In genomic region chr16:55392701-55393100, GRCh38 we compare ENCODE assay signal across 16 cellular contexts.
"Had no signal": no experiment of that assay in that cellular context is flagged by ENCODE, and none has a peak within 500 bp of the region (broad histone marks: within the 10 kb centered on the region; RNA-seq: fewer than 3 reads in every experiment).

No MANE protein-coding gene starts in this region.

- DNase-seq: activated CD4-positive, alpha-beta T cell treated with anti-CD3 and anti-CD28 coated beads, Interleukin-2, amount 50 U/mL, for 48 hours; dermis blood vessel endothelial cell; effector memory CD4-positive, alpha-beta T cell; immature natural killer cell; lower lobe of right lung; natural killer cell; ovary; right lobe of liver; stimulated activated CD4-positive, alpha-beta T cell treated with anti-CD3 and anti-CD28 coated beads, Interleukin-4, amount 100 ng/mL, for 24 hours; stomach; SW 1271; testis; upper lobe of right lung had no signal

- H3K27ac ChIP-seq: cardiac muscle cell, gastroesophageal sphincter, lower lobe of right lung, ovary, right lobe of liver, stomach, testis, upper lobe of right lung had no signal

- H3K4me1 ChIP-seq: gastroesophageal sphincter, lower lobe of right lung, right lobe of liver, stomach, testis, upper lobe of right lung had no signal

- ATAC-seq: gastroesophageal sphincter; lower lobe of right lung; natural killer cell; right lobe of liver; stimulated activated effector memory CD8-positive, alpha-beta T cell treated with anti-CD3 and anti-CD28 coated beads, Interleukin-12 subunit alpha, Interleukin-12 subunit beta, amount 100 ng/mL, for 72 hours had no signal

- H3K4me3 ChIP-seq: cardiac muscle cell, gastroesophageal sphincter, lower lobe of right lung, ovary, right lobe of liver, stomach, testis, upper lobe of right lung had no signal

- H3K9me3 ChIP-seq: gastroesophageal sphincter, lower lobe of right lung, ovary, right lobe of liver, stomach, testis, upper lobe of right lung had no signal

- H3K36me3 ChIP-seq: cardiac muscle cell, gastroesophageal sphincter, lower lobe of right lung, ovary, right lobe of liver, stomach, upper lobe of right lung had no signal

- H3K27me3 ChIP-seq: cardiac muscle cell, gastroesophageal sphincter, ovary, right lobe of liver, stomach, testis, upper lobe of right lung had no signal
